ENCODE assay signal across 19 cellular contexts in the genomic region with DNA sequence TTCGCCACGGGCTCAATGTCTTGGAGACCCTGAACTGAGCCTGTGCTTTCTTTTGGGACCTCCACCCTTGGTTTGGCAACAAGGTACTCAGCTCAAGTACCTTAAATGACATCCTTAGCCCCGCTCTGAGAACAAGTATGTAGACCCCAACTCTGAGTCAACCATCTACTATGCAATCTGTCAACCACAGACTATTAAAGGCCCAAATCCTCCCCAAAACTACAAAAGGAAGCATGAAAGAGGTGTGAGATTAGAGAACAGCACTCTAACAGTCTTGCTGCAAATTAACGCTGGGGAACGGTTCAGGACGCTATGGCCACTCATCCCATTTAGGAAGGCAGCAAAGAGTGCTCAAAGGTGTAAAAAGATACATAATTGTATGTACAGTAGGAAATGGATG. TPM values are rescaled to one million over a fixed set of nuclear protein-coding genes. Genes with fewer than 3 reads are reported as not detected.
A peak's percentile ranks its signal among the peaks of the same experiment; 100 is the strongest.
DNase-seq lines count a peak whose midpoint lies in the region; ATAC-seq and TF ChIP-seq lines count a peak whose summit lies in the region.
"Had no signal": no experiment of that assay in that cellular context is flagged by ENCODE, and none has a peak within 500 bp of the region (broad histone marks: within the 10 kb centered on the region; RNA-seq: fewer than 3 reads in every experiment).

No MANE protein-coding gene starts in this region.

- ATAC-seq in activated naive CD8-positive, alpha-beta T cell treated with anti-CD3 and anti-CD28 coated beads, Interleukin-2, amount 10 ng/mL, durations not matched to agents 7 days and 5 days (ENCODE audit: low read depth), result no peak
- ATAC-seq in stimulated activated naive B cell treated with anti-CD40 and anti-IgM and Interleukin-4, amounts not matched to agents 10 μg/mL and 1 μg/mL and 100 μg/mL, for 72 hours (replicated peaks), result no peak
- ATAC-seq: foreskin keratinocyte, PC-3 had no signal

- H3K4me1 Mint-ChIP-seq in activated T-cell treated with anti-CD3 and anti-CD28 coated beads, Interleukin-2, amount 50 U/mL, for 24 hours (ENCODE audit: low read depth), result peaks cover 93% of the 10 kb centered on the region
- peaks cover 58% of the 10 kb centered on the region for H3K4me1 Mint-ChIP-seq in activated naive CD8-positive, alpha-beta T cell treated with anti-CD3 and anti-CD28 coated beads, Interleukin-2, amount 10 ng/mL, durations not matched to agents 7 days and 5 days
- peaks cover 43 to 86% of the 10 kb centered on the region in 2 donors for H3K4me1 Mint-ChIP-seq in stimulated activated naive B cell treated with anti-CD40 and anti-IgM and Interleukin-4, amounts not matched to agents 10 μg/mL and 1 μg/mL and 100 μg/mL, for 72 hours

- H3K36me3 Mint-ChIP-seq in activated T-cell treated with anti-CD3 and anti-CD28 coated beads, Interleukin-2, amount 50 U/mL, for 24 hours (ENCODE audit: low read depth), result peaks cover 4% of the 10 kb centered on the region
- H3K36me3 Mint-ChIP-seq in activated naive CD8-positive, alpha-beta T cell treated with anti-CD3 and anti-CD28 coated beads, Interleukin-2, amount 10 ng/mL, durations not matched to agents 7 days and 5 days, result no peaks in the 10 kb centered on the region
- peaks cover 10 to 19% of the 10 kb centered on the region in 2 donors for H3K36me3 Mint-ChIP-seq in stimulated activated naive B cell treated with anti-CD40 and anti-IgM and Interleukin-4, amounts not matched to agents 10 μg/mL and 1 μg/mL and 100 μg/mL, for 72 hours

- H3K27ac Mint-ChIP-seq in activated T-cell treated with anti-CD3 and anti-CD28 coated beads, Interleukin-2, amount 50 U/mL, for 24 hours, result peak overlapping the region; percentile 23
- H3K27ac Mint-ChIP-seq in activated naive CD8-positive, alpha-beta T cell treated with anti-CD3 and anti-CD28 coated beads, Interleukin-2, amount 10 ng/mL, durations not matched to agents 7 days and 5 days, result peak overlapping the region; percentile 10
- H3K27ac Mint-ChIP-seq in stimulated activated naive B cell treated with anti-CD40 and anti-IgM and Interleukin-4, amounts not matched to agents 10 μg/mL and 1 μg/mL and 100 μg/mL, for 72 hours, result peak overlapping the region; percentile 96
- H3K27ac Mint-ChIP-seq: endodermal cell had no signal

- no peak for DNase-seq in activated T-cell treated with anti-CD3 and anti-CD28 coated beads, Interleukin-2, amount 50 U/mL, for 24 hours
- DNase-seq in activated T-cell treated with anti-CD3 and anti-CD28 coated beads for 4 hours (no peak), MV-4-11 (lab: John Stamatoyannopoulos, UW) (peak; percentile 43), GM10266 (ENCODE audit: extremely low spot score) (no peak), amygdala (lab: John Stamatoyannopoulos, UW) (no peak), NCI-H2196 (lab: John Stamatoyannopoulos, UW; ENCODE audit: unreplicated experiment) (no peak)
- DNase-seq in activated naive CD8-positive, alpha-beta T cell treated with anti-CD3 and anti-CD28 coated beads, Interleukin-2, amount 10 ng/mL, durations not matched to agents 7 days and 5 days, result no peak
- no peak for DNase-seq in stimulated activated naive B cell treated with anti-CD40 and anti-IgM and Interleukin-4, amounts not matched to agents 10 μg/mL and 1 μg/mL and 100 μg/mL, for 72 hours
- DNase-seq: activated CD4-positive, alpha-beta T cell treated with anti-CD3 and anti-CD28 coated beads for 48 hours; activated gamma-delta T cell; caudate nucleus; DMS 273 treated with DMSO at 0.1 percent for 48 hours; foreskin keratinocyte; H7; NCI-H1105; PC-3; stimulated activated naive CD4-positive, alpha-beta T cell; uterus had no signal

- TF ChIP-seq CTCF in GM10266 (IDR thresholded peaks at IDR 0.05; ENCODE audit: control insufficient read depth, insufficient read depth, low read depth, missing control alignments), result no peak

- no peaks in the 10 kb centered on the region for H3K27me3 Mint-ChIP-seq in activated T-cell treated with anti-CD3 and anti-CD28 coated beads, Interleukin-2, amount 50 U/mL, for 24 hours
- no peaks in the 10 kb centered on the region for H3K27me3 Mint-ChIP-seq in activated naive CD8-positive, alpha-beta T cell treated with anti-CD3 and anti-CD28 coated beads, Interleukin-2, amount 10 ng/mL, durations not matched to agents 7 days and 5 days
- H3K27me3 Mint-ChIP-seq in stimulated activated naive B cell treated with anti-CD40 and anti-IgM and Interleukin-4, amounts not matched to agents 10 μg/mL and 1 μg/mL and 100 μg/mL, for 72 hours, result no peaks in the 10 kb centered on the region

- H3K4me3 Mint-ChIP-seq in activated T-cell treated with anti-CD3 and anti-CD28 coated beads, Interleukin-2, amount 50 U/mL, for 24 hours, result no peak overlapping the region
- H3K4me3 Mint-ChIP-seq in activated naive CD8-positive, alpha-beta T cell treated with anti-CD3 and anti-CD28 coated beads, Interleukin-2, amount 10 ng/mL, durations not matched to agents 7 days and 5 days, result no peak overlapping the region
- peak overlapping the region in 1 of 2 donors; percentile 25 for H3K4me3 Mint-ChIP-seq in stimulated activated naive B cell treated with anti-CD40 and anti-IgM and Interleukin-4, amounts not matched to agents 10 μg/mL and 1 μg/mL and 100 μg/mL, for 72 hours
- H3K4me3 Mint-ChIP-seq: endodermal cell had no signal

- H3K9me3 Mint-ChIP-seq in activated T-cell treated with anti-CD3 and anti-CD28 coated beads, Interleukin-2, amount 50 U/mL, for 24 hours, result no peaks in the 10 kb centered on the region
- H3K9me3 Mint-ChIP-seq in activated naive CD8-positive, alpha-beta T cell treated with anti-CD3 and anti-CD28 coated beads, Interleukin-2, amount 10 ng/mL, durations not matched to agents 7 days and 5 days, result no peaks in the 10 kb centered on the region
- H3K9me3 Mint-ChIP-seq in stimulated activated naive B cell treated with anti-CD40 and anti-IgM and Interleukin-4, amounts not matched to agents 10 μg/mL and 1 μg/mL and 100 μg/mL, for 72 hours, result no peaks in the 10 kb centered on the region
- H3K9me3 Mint-ChIP-seq: endodermal cell had no signal

- POLR2A ChIA-PET in activated naive CD8-positive, alpha-beta T cell treated with anti-CD3 and anti-CD28 coated beads, Interleukin-2, amount 10 ng/mL, durations not matched to agents 7 days and 5 days (lab: Charles Lee), result interaction anchor here (1.2 to 1.3 kb wide), 2 partner anchors 9 to 10 kb away, joined by 3 to 4 read pairs; no protein-coding TSS in a partner anchor

RNA-seq across cellular contexts. Expression of a gene that starts 52.1 kb away (rescaled TPM):
- 100 to 1,000 TPM; 206 to 209 TPM for total RNA-seq in activated naive CD8-positive, alpha-beta T cell treated with anti-CD3 and anti-CD28 coated beads, Interleukin-2, amount 10 ng/mL, durations not matched to agents 7 days and 5 days

Comparison
In these comparisons a context has a peak if more than half of its experiments do, and no peak if none do; other contexts are left out.
1. H3K27ac Mint-ChIP-seq: peak in every context shown above with its lines; median percentile 96 in stimulated activated naive B cell treated with anti-CD40 and anti-IgM and Interleukin-4, amounts not matched to agents 10 μg/mL and 1 μg/mL and 100 μg/mL, for 72 hours; 23 in activated T-cell treated with anti-CD3 and anti-CD28 coated beads, Interleukin-2, amount 50 U/mL, for 24 hours; 10 in activated naive CD8-positive, alpha-beta T cell treated with anti-CD3 and anti-CD28 coated beads, Interleukin-2, amount 10 ng/mL, durations not matched to agents 7 days and 5 days.